Comparison of ENCODE assay signal across 24 cellular contexts in the genomic region with DNA sequence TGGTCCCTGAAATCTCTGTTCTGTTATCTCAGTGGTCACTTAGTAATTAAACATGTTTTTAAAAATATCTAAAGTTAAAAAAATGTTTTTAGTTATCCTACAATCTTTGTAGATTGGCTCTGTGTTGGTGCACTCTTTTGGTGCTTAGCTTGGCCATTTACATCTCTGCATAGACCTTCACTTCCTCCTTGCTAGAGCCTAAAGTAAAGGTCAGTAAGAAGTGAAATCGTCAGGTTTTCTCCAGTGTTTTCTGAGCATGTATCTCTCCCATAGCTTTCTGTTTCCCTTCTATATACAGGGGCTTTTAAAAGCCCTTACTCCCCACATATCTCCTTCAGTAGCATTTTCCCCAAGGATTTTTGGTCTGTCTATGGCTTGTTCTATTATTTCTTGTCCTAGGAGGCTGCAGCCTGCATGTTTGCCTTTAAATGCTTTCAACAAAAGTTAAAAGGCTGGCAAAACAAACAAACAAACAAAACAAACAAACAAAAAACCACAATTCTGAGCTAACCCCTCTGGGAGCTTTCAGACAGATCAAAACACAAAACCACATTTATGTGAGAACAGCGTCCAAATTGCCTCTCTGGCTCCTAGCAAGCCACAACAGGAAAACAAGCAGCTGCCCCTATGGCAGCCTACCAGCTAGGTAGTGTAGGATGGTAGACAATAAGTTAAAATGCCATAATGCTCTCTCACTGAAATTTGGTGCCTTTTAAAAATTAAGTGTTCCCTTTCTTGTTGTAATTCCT.
DNase-seq lines count a peak whose midpoint lies in the region; ATAC-seq lines count a peak whose summit lies in the region.
"Had no signal": no experiment of that assay in that cellular context is flagged by ENCODE, and none has a peak within 500 bp of the region (broad histone marks: within the 10 kb centered on the region; RNA-seq: fewer than 3 reads in every experiment).

No MANE protein-coding gene starts in this region.

- no peak for ATAC-seq in stimulated activated memory B cell treated with anti-CD40 and anti-IgM and Interleukin-4, amounts not matched to agents 10 μg/mL and 1 μg/mL and 100 μg/mL, for 72 hours
- ATAC-seq: K562, SK-N-SH treated with all-trans-retinoic acid at 6 μM for 48 hours, WTC11 had no signal

- peaks cover 19% of the 10 kb centered on the region for H3K4me1 Mint-ChIP-seq in stimulated activated memory B cell treated with anti-CD40 and anti-IgM and Interleukin-4, amounts not matched to agents 10 μg/mL and 1 μg/mL and 100 μg/mL, for 72 hours

- DNase-seq in DMS 273 (lab: John Stamatoyannopoulos, UW; ENCODE audit: unreplicated experiment) (peak; percentile 10), DMS 273 treated with DMSO at 0.1 percent for 48 hours (lab: John Stamatoyannopoulos, UW) (no peak), MV-4-11 (lab: John Stamatoyannopoulos, UW) (peak; percentile 1), SW480 (ENCODE audit: low spot score) (peak; percentile 66), hepatic stellate cell (ENCODE audit: low spot score) (no peak)
- DNase-seq in activated CD4-positive, alpha-beta T cell treated with anti-CD3 and anti-CD28 coated beads, Interleukin-2, amount 50 U/mL, for 1 hour, result no peak
- DNase-seq in stimulated activated CD4-positive, alpha-beta T cell treated with anti-CD3 and anti-CD28 coated beads, Interleukin-4, amount 100 ng/mL, for 1 hour, result no peak
- DNase-seq: activated CD4-positive, alpha-beta memory T cell treated with anti-CD3 and anti-CD28 coated beads for 36 hours; activated gamma-delta T cell; AML-193; COR-L47; cortex of kidney; glutamatergic neuron; mammary epithelial cell; NCI-H1092 treated with DMSO at 0.1 percent for 48 hours; NCI-H2171 treated with DMSO at 0.1 percent for 48 hours; NCI-H526; small intestine; stimulated activated CD4-positive, alpha-beta T cell treated with anti-CD3 and anti-CD28 coated beads, Interleukin-2, amount 100 ng/mL, for 24 hours; stimulated activated naive CD4-positive, alpha-beta T cell had no signal

- no peaks in the 10 kb centered on the region for H3K27me3 Mint-ChIP-seq in stimulated activated memory B cell treated with anti-CD40 and anti-IgM and Interleukin-4, amounts not matched to agents 10 μg/mL and 1 μg/mL and 100 μg/mL, for 72 hours
- H3K27me3 Mint-ChIP-seq: activated CD4-positive, alpha-beta memory T cell treated with anti-CD3 and anti-CD28 coated beads for 36 hours had no signal

- peaks cover 12% of the 10 kb centered on the region for H3K9me3 Mint-ChIP-seq in stimulated activated memory B cell treated with anti-CD40 and anti-IgM and Interleukin-4, amounts not matched to agents 10 μg/mL and 1 μg/mL and 100 μg/mL, for 72 hours

- H3K36me3 Mint-ChIP-seq in stimulated activated memory B cell treated with anti-CD40 and anti-IgM and Interleukin-4, amounts not matched to agents 10 μg/mL and 1 μg/mL and 100 μg/mL, for 72 hours, result peaks cover 30% of the 10 kb centered on the region

- H3K4me3 Mint-ChIP-seq in stimulated activated memory B cell treated with anti-CD40 and anti-IgM and Interleukin-4, amounts not matched to agents 10 μg/mL and 1 μg/mL and 100 μg/mL, for 72 hours, result peak overlapping the region; percentile 18
- H3K4me3 Mint-ChIP-seq: activated CD4-positive, alpha-beta memory T cell treated with anti-CD3 and anti-CD28 coated beads for 36 hours; WTC11 had no signal

- no peak overlapping the region for H3K27ac Mint-ChIP-seq in stimulated activated memory B cell treated with anti-CD40 and anti-IgM and Interleukin-4, amounts not matched to agents 10 μg/mL and 1 μg/mL and 100 μg/mL, for 72 hours
- H3K27ac Mint-ChIP-seq: activated CD4-positive, alpha-beta memory T cell treated with anti-CD3 and anti-CD28 coated beads for 36 hours; WTC11 had no signal

Comparison
In these comparisons a context has a peak if more than half of its experiments do, and no peak if none do; other contexts are left out.
1. DNase-seq: peak in DMS 273 (single experiment), MV-4-11 (single experiment) and SW480 (single experiment); none in DMS 273 treated with DMSO at 0.1 percent for 48 hours (single experiment), activated CD4-positive, alpha-beta T cell treated with anti-CD3 and anti-CD28 coated beads, Interleukin-2, amount 50 U/mL, for 1 hour (single experiment), stimulated activated CD4-positive, alpha-beta T cell treated with anti-CD3 and anti-CD28 coated beads, Interleukin-4, amount 100 ng/mL, for 1 hour (single experiment) and hepatic stellate cell (single experiment).